Comparison of ENCODE assay signal across 1 cellular context in the genomic region with DNA sequence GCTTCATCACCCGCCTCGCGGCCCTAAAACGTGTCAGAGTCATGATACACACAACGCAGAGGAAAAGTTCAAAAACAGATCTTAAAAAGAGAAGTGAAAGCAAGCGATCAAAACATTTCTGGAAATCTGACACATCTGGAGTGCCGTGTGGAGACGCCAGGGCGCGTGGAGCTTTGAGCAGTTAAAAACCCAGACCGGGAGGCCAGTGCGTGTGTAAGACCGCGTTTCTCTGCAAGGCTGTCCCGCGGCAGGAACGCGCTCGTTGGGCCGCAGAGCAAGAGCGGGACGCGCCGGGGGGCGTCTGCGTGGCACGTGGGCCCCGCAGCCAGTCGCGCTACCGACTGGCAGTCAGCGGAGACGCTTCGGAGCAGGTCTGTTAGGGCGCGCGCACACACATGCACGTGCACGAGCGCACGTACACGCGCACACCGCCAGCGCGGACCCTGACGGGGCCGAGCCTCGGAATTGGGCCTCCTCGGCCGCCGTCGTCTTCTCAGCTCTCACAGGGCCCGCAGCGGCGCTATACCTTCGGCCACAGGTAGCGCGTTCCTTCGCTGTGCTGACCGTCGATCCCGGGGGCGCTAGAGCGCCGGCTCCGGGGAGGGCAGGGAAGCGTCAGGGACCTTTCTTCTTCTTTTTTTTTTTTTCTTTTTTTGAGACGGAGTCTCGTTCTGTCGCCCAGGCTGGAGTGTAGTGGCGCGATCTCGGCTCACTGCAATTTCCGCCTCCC.
A peak's percentile ranks its signal among the peaks of the same experiment; 100 is the strongest.
TF ChIP-seq lines count a peak whose summit lies in the region.

No MANE protein-coding gene starts in this region.

TF ChIP-seq in HepG2, 621 proteins besides CTCF, POLR2A, EP300 and RAD21 (continued from another document and continues in another):
- TF ChIP-seq ZNF639 (CRISPR knock-in tag; conservative IDR thresholded peaks at IDR 0.05) (peak; percentile 55; the same call in 1 of the 2 replicates), ZFP62 (CRISPR knock-in tag; IDR thresholded peaks at IDR 0.05) (0 out of 2 replicates have a peak, but pooled peaks have one; percentile 40), KDM2A (CRISPR knock-in tag; IDR thresholded peaks at IDR 0.05; ENCODE audit: borderline replicate concordance, low read depth) (peak; percentile 94), MTA1 (CRISPR knock-in tag; IDR thresholded peaks at IDR 0.05; ENCODE audit: borderline replicate concordance) (peak; percentile 80; the same call in 1 of the 2 replicates), MXD1 (CRISPR knock-in tag; IDR thresholded peaks at IDR 0.05) (peak; percentile 98), ZNF383 (CRISPR knock-in tag; IDR thresholded peaks at IDR 0.05; ENCODE audit: borderline replicate concordance) (no peak), DPF2 (CRISPR knock-in tag; IDR thresholded peaks at IDR 0.05; ENCODE audit: borderline replicate concordance, low read depth) (no peak), ZFP1 (CRISPR knock-in tag; IDR thresholded peaks at IDR 0.05) (no peak), ZNF781 (CRISPR knock-in tag; IDR thresholded peaks at IDR 0.05; ENCODE audit: borderline replicate concordance, not compliant biosample characterization) (peak; percentile 83), ZNF766 (CRISPR knock-in tag; IDR thresholded peaks at IDR 0.05; ENCODE audit: borderline replicate concordance) (peak; percentile 85; the same call in 1 of the 2 replicates), AGO2 (optimal IDR thresholded peaks at IDR 0.05; ENCODE audit: low read depth, low read length) (no peak), ZNF761 (CRISPR knock-in tag; conservative IDR thresholded peaks at IDR 0.05) (0 out of 2 replicates have a peak, but pooled peaks have one; percentile 47), ZBTB42 (CRISPR knock-in tag; IDR thresholded peaks at IDR 0.05) (peak; percentile 89; the same call in 1 of the 2 replicates), ZNF749 (CRISPR knock-in tag; IDR thresholded peaks at IDR 0.05; ENCODE audit: borderline replicate concordance) (peak; percentile 40; the same call in 1 of the 2 replicates), MAFG (CRISPR knock-in tag; IDR thresholded peaks at IDR 0.05) (peak; percentile 62; the same call in 1 of the 2 replicates), SMYD3 (CRISPR knock-in tag; IDR thresholded peaks at IDR 0.05) (peak; percentile 68; the same call in 1 of the 2 replicates), ZBTB4 (CRISPR knock-in tag; IDR thresholded peaks at IDR 0.05; ENCODE audit: borderline replicate concordance) (no peak), ZNF75D (CRISPR knock-in tag; IDR thresholded peaks at IDR 0.05; ENCODE audit: borderline replicate concordance) (no peak), PLSCR1 (CRISPR knock-in tag; IDR thresholded peaks at IDR 0.05; ENCODE audit: borderline replicate concordance) (no peak), EEA1 (CRISPR knock-in tag; IDR thresholded peaks at IDR 0.05; ENCODE audit: borderline replicate concordance) (peak; percentile 84; the same call in 1 of the 2 replicates), ZNF326 (CRISPR knock-in tag; IDR thresholded peaks at IDR 0.05; ENCODE audit: borderline replicate concordance) (no peak), PLRG1 (conservative IDR thresholded peaks at IDR 0.05) (no peak), REL (CRISPR knock-in tag; conservative IDR thresholded peaks at IDR 0.05) (peak; percentile 71; the same call in 1 of the 2 replicates), ZNF547 (CRISPR knock-in tag; IDR thresholded peaks at IDR 0.05) (peak; percentile 93), DMAP1 (CRISPR knock-in tag; IDR thresholded peaks at IDR 0.05) (peak; percentile 86), NFE2L1 (CRISPR knock-in tag; IDR thresholded peaks at IDR 0.05; ENCODE audit: borderline replicate concordance) (0 out of 2 replicates have a peak, but pooled peaks have one; percentile 54), MATR3 (CRISPR knock-in tag; IDR thresholded peaks at IDR 0.05) (no peak), KLF11 (CRISPR knock-in tag; IDR thresholded peaks at IDR 0.05) (no peak), NR2F1 (CRISPR knock-in tag; IDR thresholded peaks at IDR 0.05) (no peak), ZNF574 (CRISPR knock-in tag; IDR thresholded peaks at IDR 0.05) (peak; percentile 83; the same call in 1 of the 2 replicates), TEAD2 (CRISPR knock-in tag; IDR thresholded peaks at IDR 0.05) (0 out of 2 replicates have a peak, but pooled peaks have one; percentile 77)
- TF ChIP-seq, protein P1, sequence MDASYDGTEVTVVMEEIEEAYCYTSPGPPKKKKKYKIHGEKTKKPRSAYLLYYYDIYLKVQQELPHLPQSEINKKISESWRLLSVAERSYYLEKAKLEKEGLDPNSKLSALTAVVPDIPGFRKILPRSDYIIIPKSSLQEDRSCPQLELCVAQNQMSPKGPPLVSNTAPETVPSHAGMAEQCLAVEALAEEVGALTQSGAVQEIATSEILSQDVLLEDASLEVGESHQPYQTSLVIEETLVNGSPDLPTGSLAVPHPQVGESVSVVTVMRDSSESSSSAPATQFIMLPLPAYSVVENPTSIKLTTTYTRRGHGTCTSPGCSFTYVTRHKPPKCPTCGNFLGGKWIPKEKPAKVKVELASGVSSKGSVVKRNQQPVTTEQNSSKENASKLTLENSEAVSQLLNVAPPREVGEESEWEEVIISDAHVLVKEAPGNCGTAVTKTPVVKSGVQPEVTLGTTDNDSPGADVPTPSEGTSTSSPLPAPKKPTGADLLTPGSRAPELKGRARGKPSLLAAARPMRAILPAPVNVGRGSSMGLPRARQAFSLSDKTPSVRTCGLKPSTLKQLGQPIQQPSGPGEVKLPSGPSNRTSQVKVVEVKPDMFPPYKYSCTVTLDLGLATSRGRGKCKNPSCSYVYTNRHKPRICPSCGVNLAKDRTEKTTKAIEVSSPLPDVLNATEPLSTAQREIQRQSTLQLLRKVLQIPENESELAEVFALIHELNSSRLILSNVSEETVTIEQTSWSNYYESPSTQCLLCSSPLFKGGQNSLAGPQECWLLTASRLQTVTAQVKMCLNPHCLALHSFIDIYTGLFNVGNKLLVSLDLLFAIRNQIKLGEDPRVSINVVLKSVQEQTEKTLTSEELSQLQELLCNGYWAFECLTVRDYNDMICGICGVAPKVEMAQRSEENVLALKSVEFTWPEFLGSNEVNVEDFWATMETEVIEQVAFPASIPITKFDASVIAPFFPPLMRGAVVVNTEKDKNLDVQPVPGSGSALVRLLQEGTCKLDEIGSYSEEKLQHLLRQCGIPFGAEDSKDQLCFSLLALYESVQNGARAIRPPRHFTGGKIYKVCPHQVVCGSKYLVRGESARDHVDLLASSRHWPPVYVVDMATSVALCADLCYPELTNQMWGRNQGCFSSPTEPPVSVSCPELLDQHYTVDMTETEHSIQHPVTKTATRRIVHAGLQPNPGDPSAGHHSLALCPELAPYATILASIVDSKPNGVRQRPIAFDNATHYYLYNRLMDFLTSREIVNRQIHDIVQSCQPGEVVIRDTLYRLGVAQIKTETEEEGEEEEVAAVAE (CRISPR knock-in tag; IDR thresholded peaks at IDR 0.05; ENCODE audit: borderline replicate concordance), result 0 out of 2 replicates have a peak, but pooled peaks have one; percentile 28
- TF ChIP-seq, protein P2, sequence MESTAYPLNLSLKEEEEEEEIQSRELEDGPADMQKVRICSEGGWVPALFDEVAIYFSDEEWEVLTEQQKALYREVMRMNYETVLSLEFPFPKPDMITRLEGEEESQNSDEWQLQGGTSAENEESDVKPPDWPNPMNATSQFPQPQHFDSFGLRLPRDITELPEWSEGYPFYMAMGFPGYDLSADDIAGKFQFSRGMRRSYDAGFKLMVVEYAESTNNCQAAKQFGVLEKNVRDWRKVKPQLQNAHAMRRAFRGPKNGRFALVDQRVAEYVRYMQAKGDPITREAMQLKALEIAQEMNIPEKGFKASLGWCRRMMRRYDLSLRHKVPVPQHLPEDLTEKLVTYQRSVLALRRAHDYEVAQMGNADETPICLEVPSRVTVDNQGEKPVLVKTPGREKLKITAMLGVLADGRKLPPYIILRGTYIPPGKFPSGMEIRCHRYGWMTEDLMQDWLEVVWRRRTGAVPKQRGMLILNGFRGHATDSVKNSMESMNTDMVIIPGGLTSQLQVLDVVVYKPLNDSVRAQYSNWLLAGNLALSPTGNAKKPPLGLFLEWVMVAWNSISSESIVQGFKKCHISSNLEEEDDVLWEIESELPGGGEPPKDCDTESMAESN (CRISPR knock-in tag; conservative IDR thresholded peaks at IDR 0.05), result peak; percentile 88
- TF ChIP-seq, protein P3, sequence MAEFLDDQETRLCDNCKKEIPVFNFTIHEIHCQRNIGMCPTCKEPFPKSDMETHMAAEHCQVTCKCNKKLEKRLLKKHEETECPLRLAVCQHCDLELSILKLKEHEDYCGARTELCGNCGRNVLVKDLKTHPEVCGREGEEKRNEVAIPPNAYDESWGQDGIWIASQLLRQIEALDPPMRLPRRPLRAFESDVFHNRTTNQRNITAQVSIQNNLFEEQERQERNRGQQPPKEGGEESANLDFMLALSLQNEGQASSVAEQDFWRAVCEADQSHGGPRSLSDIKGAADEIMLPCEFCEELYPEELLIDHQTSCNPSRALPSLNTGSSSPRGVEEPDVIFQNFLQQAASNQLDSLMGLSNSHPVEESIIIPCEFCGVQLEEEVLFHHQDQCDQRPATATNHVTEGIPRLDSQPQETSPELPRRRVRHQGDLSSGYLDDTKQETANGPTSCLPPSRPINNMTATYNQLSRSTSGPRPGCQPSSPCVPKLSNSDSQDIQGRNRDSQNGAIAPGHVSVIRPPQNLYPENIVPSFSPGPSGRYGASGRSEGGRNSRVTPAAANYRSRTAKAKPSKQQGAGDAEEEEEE (CRISPR knock-in tag; IDR thresholded peaks at IDR 0.05; ENCODE audit: borderline replicate concordance), result peak; percentile 45; the same call in 1 of the 2 replicates
- TF ChIP-seq, protein P4, sequence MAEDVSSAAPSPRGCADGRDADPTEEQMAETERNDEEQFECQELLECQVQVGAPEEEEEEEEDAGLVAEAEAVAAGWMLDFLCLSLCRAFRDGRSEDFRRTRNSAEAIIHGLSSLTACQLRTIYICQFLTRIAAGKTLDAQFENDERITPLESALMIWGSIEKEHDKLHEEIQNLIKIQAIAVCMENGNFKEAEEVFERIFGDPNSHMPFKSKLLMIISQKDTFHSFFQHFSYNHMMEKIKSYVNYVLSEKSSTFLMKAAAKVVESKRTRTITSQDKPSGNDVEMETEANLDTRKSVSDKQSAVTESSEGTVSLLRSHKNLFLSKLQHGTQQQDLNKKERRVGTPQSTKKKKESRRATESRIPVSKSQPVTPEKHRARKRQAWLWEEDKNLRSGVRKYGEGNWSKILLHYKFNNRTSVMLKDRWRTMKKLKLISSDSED (CRISPR knock-in tag; IDR thresholded peaks at IDR 0.05), result no peak
